8 cellular contexts compared by ENCODE assay signal in the genomic region with DNA sequence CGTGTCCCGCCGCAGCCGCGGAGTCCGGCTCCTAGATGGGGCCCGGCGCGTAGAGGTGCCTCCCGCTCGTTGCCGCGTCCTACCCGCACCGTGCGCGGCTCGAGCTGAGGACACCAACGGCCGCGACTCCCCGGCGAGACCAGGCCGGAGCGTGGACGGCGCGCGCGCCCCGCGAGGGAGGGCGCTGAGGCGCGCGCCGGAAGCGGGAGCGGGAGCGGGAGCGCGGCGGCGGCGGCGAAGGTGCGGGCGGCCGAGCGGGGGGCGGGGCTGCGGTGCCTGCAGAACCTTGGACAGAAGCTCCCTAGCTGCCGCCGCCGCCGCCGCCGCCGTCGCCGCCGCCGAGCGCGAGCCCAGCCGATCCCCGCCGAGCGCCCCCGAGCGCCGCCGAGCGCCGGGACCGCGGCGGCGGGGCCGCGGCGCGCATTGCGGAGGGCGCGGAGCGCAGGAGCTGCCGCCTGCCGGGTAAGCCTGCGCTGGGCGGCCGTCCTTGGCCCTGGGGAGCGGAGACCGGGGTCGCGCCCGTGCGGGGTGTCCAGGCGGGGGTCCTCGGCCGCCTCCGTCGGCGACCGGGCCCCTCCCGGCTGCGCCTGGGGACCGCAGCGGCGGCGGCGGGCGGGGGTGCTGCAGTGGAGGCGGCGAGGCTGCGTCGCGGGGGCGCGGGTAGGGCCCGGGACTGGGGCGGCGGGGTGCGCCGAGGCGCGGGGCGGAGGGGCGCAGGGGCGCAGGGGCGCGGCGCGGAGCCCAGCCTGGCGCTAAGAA. TPM values are rescaled to one million over a fixed set of nuclear protein-coding genes. Genes with fewer than 3 reads are reported as not detected.
DNase-seq lines count a peak whose midpoint lies in the region; ATAC-seq and TF ChIP-seq lines count a peak whose summit lies in the region.

Gene CDK5R1 (plus strand): TSS at position 293 of the 759 bp plus-strand sequence. CDS start 628 bp downstream, outside the sequence.

- peak within 1 kb of the TSS; percentile 92 for H3K56ac ChIP-seq in mesendoderm (ENCODE audit: low read length)

- peak within 1 kb of the TSS; percentile 90 for H3K27ac Mint-ChIP-seq in activated CD8-positive, alpha-beta T cell treated with anti-CD3 and anti-CD28 coated beads for 36 hours
- H3K27ac Mint-ChIP-seq in effector memory CD8-positive, alpha-beta T cell, result peak within 1 kb of the TSS; percentile 59 to 89

- no peak within 1 kb of the TSS for H2BK5ac ChIP-seq in mesendoderm (ENCODE audit: low read length)

- peak; percentile 63 for DNase-seq in SKM-1 treated with dmso at 0.1 percent for 144 hours (lab: John Stamatoyannopoulos, UW; ENCODE audit: unreplicated experiment)
- no peak for DNase-seq in SKM-1 (lab: John Stamatoyannopoulos, UW; ENCODE audit: unreplicated experiment)
- DNase-seq in NCI-H510A (lab: John Stamatoyannopoulos, UW), result peak; percentile 66
- peak; percentile 73 for DNase-seq in activated CD8-positive, alpha-beta T cell treated with anti-CD3 and anti-CD28 coated beads for 36 hours
- DNase-seq in effector memory CD8-positive, alpha-beta T cell, result peak; percentile 66 to 73 (median 71)
- peak; percentile 84 for DNase-seq in mesendoderm
- peak; percentile 58 to 68 for DNase-seq in stimulated activated CD8-positive, alpha-beta memory T cell treated with anti-CD3 and anti-CD28 coated beads, Interleukin-15, amount 100 ng/mL, for 48 hours (ENCODE audit: low read depth in 2 of 2)

- H3K9ac ChIP-seq in mesendoderm (ENCODE audit: low read length), result peak within 1 kb of the TSS; percentile 80

- peak within 1 kb of the TSS; percentile 90 for H3K4me2 ChIP-seq in mesendoderm (ENCODE audit: low read length)

- peak within 1 kb of the TSS; percentile 75 for H3K27ac ChIP-seq in mesendoderm (ENCODE audit: low read depth, low read length)

- no peaks in the 10 kb centered on the region for H3K27me3 Mint-ChIP-seq in activated CD8-positive, alpha-beta T cell treated with anti-CD3 and anti-CD28 coated beads for 36 hours
- no peaks in the 10 kb centered on the region for H3K27me3 Mint-ChIP-seq in effector memory CD8-positive, alpha-beta T cell

- H3K4me3 ChIP-seq in mesendoderm (ENCODE audit: low read length), result peak within 1 kb of the TSS; percentile 54

- H4K8ac ChIP-seq in mesendoderm (ENCODE audit: low read depth, low read length), result peak within 1 kb of the TSS; percentile 30

- H3K27me3 ChIP-seq in mesendoderm (ENCODE audit: insufficient read depth, low read length, poor library complexity), result no peaks in the 10 kb centered on the region

- H2BK15ac ChIP-seq in mesendoderm (replicated peaks; ENCODE audit: low read depth), result no peak within 1 kb of the TSS

- CTCF ChIA-PET in activated CD8-positive, alpha-beta T cell treated with anti-CD3 and anti-CD28 coated beads for 36 hours (lab: Charles Lee), result interaction anchor here (0.7 to 7.3 kb wide), 11 partner anchors 10 to 390 kb away, joined by 3 to 70 read pairs (median 3); partner anchors contain the start of genes MYO1D and PSMD11

- peaks cover 5% of the 10 kb centered on the region for H3K79me2 ChIP-seq in mesendoderm (ENCODE audit: control insufficient read depth, insufficient read depth, low read length)

- intact Hi-C loops in activated CD8-positive, alpha-beta T cell treated with anti-CD3 and anti-CD28 coated beads for 36 hours (cut with micrococcal nuclease), result loop anchor here (5.0 to 10.0 kb wide), 2 partner anchors 35 to 268 kb away; no protein-coding TSS in a partner anchor

- H2BK120ac ChIP-seq in mesendoderm (ENCODE audit: low read depth, low read length), result no peak within 1 kb of the TSS

- no CpG with 5 or more reads among the region's 135 CpGs for WGBS in mesendoderm (ENCODE audit: extremely low coverage, insufficient coverage, low lambda C conversion rate)

- peak within 1 kb of the TSS; percentile 61 for H4K5ac ChIP-seq in mesendoderm (ENCODE audit: low read length)

- H3K4me1 ChIP-seq in mesendoderm (ENCODE audit: control insufficient read depth, low read depth, low read length), result peaks cover 19% of the 10 kb centered on the region

- no peak within 1 kb of the TSS for H2AK5ac ChIP-seq in mesendoderm (ENCODE audit: low read length)

- H3K79me1 ChIP-seq in mesendoderm (ENCODE audit: low read length), result peaks cover 10% of the 10 kb centered on the region

- peaks cover 56% of the 10 kb centered on the region for H3K4me1 Mint-ChIP-seq in activated CD8-positive, alpha-beta T cell treated with anti-CD3 and anti-CD28 coated beads for 36 hours (ENCODE audit: low read depth)
- peaks cover 21 to 48% of the 10 kb centered on the region in 2 donors for H3K4me1 Mint-ChIP-seq in effector memory CD8-positive, alpha-beta T cell (ENCODE audit: low read depth in 2 of 2)

- peak within 1 kb of the TSS; percentile 95 for H3K4me3 Mint-ChIP-seq in activated CD8-positive, alpha-beta T cell treated with anti-CD3 and anti-CD28 coated beads for 36 hours
- H3K4me3 Mint-ChIP-seq in effector memory CD8-positive, alpha-beta T cell, result peak within 1 kb of the TSS; percentile 77 to 80

- no peaks in the 10 kb centered on the region for H3K9me3 Mint-ChIP-seq in activated CD8-positive, alpha-beta T cell treated with anti-CD3 and anti-CD28 coated beads for 36 hours
- H3K9me3 Mint-ChIP-seq in effector memory CD8-positive, alpha-beta T cell, result no peaks in the 10 kb centered on the region

- peak; percentile 35 for ATAC-seq in HG03039 (IDR thresholded peaks at IDR 0.05; ENCODE audit: unreplicated experiment)
- ATAC-seq in activated CD8-positive, alpha-beta T cell treated with anti-CD3 and anti-CD28 coated beads for 36 hours, result peak; percentile 72
- ATAC-seq in effector memory CD8-positive, alpha-beta T cell (replicated peaks), result peak; percentile 75

- peaks cover 31% of the 10 kb centered on the region for H3K36me3 Mint-ChIP-seq in activated CD8-positive, alpha-beta T cell treated with anti-CD3 and anti-CD28 coated beads for 36 hours (ENCODE audit: low read depth)
- H3K36me3 Mint-ChIP-seq in effector memory CD8-positive, alpha-beta T cell (ENCODE audit: insufficient read depth), result peaks cover 24% of the 10 kb centered on the region

- peak within 1 kb of the TSS; percentile 92 for H3K4ac ChIP-seq in mesendoderm (ENCODE audit: low read depth, low read length)

- peak within 1 kb of the TSS; percentile 83 for H3K23ac ChIP-seq in mesendoderm (ENCODE audit: low read length)

- H3K36me3 ChIP-seq in mesendoderm (ENCODE audit: control insufficient read depth, insufficient read depth, low read length), result peaks cover 2% of the 10 kb centered on the region

- POLR2A ChIA-PET in activated CD8-positive, alpha-beta T cell treated with anti-CD3 and anti-CD28 coated beads for 36 hours (lab: Charles Lee), result interaction anchor here (1.2 to 5.0 kb wide), 8 partner anchors 9 to 267 kb away, joined by 3 to 43 read pairs (median 5); partner anchors contain the start of gene PSMD11

- no peak for TF ChIP-seq CTCF in activated CD8-positive, alpha-beta T cell treated with anti-CD3 and anti-CD28 coated beads for 36 hours (IDR thresholded peaks at IDR 0.05)

- H3K18ac ChIP-seq in mesendoderm (ENCODE audit: low read length), result peak within 1 kb of the TSS; percentile 91

RNA-seq across cellular contexts. Expression of gene CDK5R1, which starts in this region (rescaled TPM):
- 10 to 100 TPM; 10.2 to 10.5 TPM for total RNA-seq in activated CD8-positive, alpha-beta T cell treated with anti-CD3 and anti-CD28 coated beads for 36 hours
- 4.6 TPM for polyA plus RNA-seq in mesendoderm (2013, experiment 1 of 2)
- polyA plus RNA-seq in mesendoderm (2013, experiment 2 of 2), result 4.5 TPM
